Comparison of ENCODE assay signal across 18 cellular contexts in the genomic region with DNA sequence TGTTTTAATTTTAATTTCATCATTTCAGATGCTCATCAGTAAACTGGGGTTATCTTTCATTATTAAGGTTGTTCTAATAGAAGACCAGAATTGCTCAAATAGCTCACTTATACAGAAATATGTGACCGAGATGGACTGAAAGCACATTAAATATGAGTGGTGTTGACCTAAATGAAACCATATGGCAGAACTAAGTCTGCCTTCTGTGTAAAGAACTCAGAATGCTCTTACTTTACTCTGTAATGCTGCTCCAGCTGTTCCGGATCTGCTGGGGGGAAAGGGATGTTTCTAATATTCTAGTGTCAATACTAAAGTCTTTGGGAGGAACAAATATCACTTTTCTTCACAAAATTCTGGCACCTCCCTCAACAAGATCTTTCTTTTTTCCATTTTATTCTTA.
DNase-seq lines count a peak whose midpoint lies in the region; ATAC-seq and TF ChIP-seq lines count a peak whose summit lies in the region.
"Had no signal": no experiment of that assay in that cellular context is flagged by ENCODE, and none has a peak within 500 bp of the region (broad histone marks: within the 10 kb centered on the region; RNA-seq: fewer than 3 reads in every experiment).

No MANE protein-coding gene starts in this region.

- H3K79me2 ChIP-seq in ACC112 (ENCODE audit: control insufficient read depth, insufficient read depth, low read length, unreplicated experiment): no peaks in the 10 kb centered on the region
- H3K79me2 ChIP-seq in GM23248 (ENCODE audit: insufficient read depth): no peaks in the 10 kb centered on the region

- H3K4me3 ChIP-seq in ACC112 (ENCODE audit: low read depth, low read length): no peak overlapping the region
- no peak overlapping the region for H3K4me3 ChIP-seq in GM23248
- no peak overlapping the region for H3K4me3 ChIP-seq in SK-N-MC
- no peak overlapping the region for H3K4me3 ChIP-seq in foreskin fibroblast (ENCODE audit: low read depth in 1 of 2, low read length in 2 of 2)
- no peak overlapping the region for H3K4me3 ChIP-seq in right cardiac atrium (ENCODE audit: low read length)
- H3K4me3 ChIP-seq: BLaER1, HAP-1, K562, SJSA1 had no signal

- ATAC-seq in HG03139 (IDR thresholded peaks at IDR 0.05; ENCODE audit: unreplicated experiment) (no peak), right cardiac atrium (no peak), GM21447 (IDR thresholded peaks at IDR 0.05; ENCODE audit: unreplicated experiment) (no peak)
- ATAC-seq: K562, Panc1 had no signal

- in situ Hi-C loops in GM23248 (cut with MboI): loop anchor here (25.0 kb wide), 2 partner anchors 356 to 681 kb away; no protein-coding TSS in a partner anchor

- H3K27ac ChIP-seq in ACC112 (ENCODE audit: low read depth, low read length) (no peak overlapping the region), GM23248 (no peak overlapping the region), SK-N-MC (peak overlapping the region; percentile 28), right cardiac atrium (ENCODE audit: low read length) (no peak overlapping the region)
- H3K27ac ChIP-seq: BLaER1, SJSA1 had no signal

- intact Hi-C loops in right cardiac atrium (cut with DNase I): loop anchor here in 1 of 4 donors (10.0 kb wide), 1 partner anchor 358 kb away; no protein-coding TSS in a partner anchor

- H3K9ac ChIP-seq in GM23248: no peak overlapping the region
- no peak overlapping the region for H3K9ac ChIP-seq in SK-N-MC (ENCODE audit: insufficient read length)
- H3K9ac ChIP-seq: BLaER1 had no signal

- no peaks in the 10 kb centered on the region for H3F3A ChIP-seq in GM23248 (ENCODE audit: insufficient read depth)

- no peak overlapping the region for H3K4me2 ChIP-seq in GM23248 (ENCODE audit: unreplicated experiment)
- H3K4me2 ChIP-seq: BLaER1 had no signal

- H3K4me1 ChIP-seq in ACC112 (ENCODE audit: control insufficient read depth, insufficient read depth, low read length, unreplicated experiment): no peaks in the 10 kb centered on the region
- H3K4me1 ChIP-seq in GM23248 (ENCODE audit: insufficient read depth): no peaks in the 10 kb centered on the region
- H3K4me1 ChIP-seq in right cardiac atrium (ENCODE audit: control insufficient read depth, insufficient read depth, low read length): no peaks in the 10 kb centered on the region
- H3K4me1 ChIP-seq: BLaER1, HAP-1, SJSA1 had no signal

- H3K27me3 ChIP-seq in ACC112 (ENCODE audit: insufficient read depth, low read length): no peaks in the 10 kb centered on the region
- peaks cover 20% of the 10 kb centered on the region; the same call in 1 of the 2 replicates for H3K27me3 ChIP-seq in GM23248 (replicated peaks; ENCODE audit: insufficient read depth)
- peaks cover 3% of the 10 kb centered on the region for H3K27me3 ChIP-seq in right cardiac atrium (ENCODE audit: control insufficient read depth, insufficient read depth)
- H3K27me3 ChIP-seq: BLaER1, SJSA1 had no signal

- H3K36me3 ChIP-seq in ACC112 (ENCODE audit: insufficient read depth, low read length): no peaks in the 10 kb centered on the region
- H3K36me3 ChIP-seq in GM23248 (ENCODE audit: low read depth): no peaks in the 10 kb centered on the region
- no peaks in the 10 kb centered on the region for H3K36me3 ChIP-seq in SK-N-MC (ENCODE audit: insufficient read depth, low read length)
- H3K36me3 ChIP-seq: BLaER1, HAP-1, SJSA1 had no signal

- no peak for TF ChIP-seq CTCF in foreskin fibroblast (IDR thresholded peaks at IDR 0.05; ENCODE audit: low read depth, low read length)

- H4K20me1 ChIP-seq in GM23248 (ENCODE audit: insufficient read depth): no peaks in the 10 kb centered on the region
- H4K20me1 ChIP-seq: BLaER1 had no signal

- peak; percentile 5 for DNase-seq in GM23248
- DNase-seq in SK-N-MC (ENCODE audit: low read depth, low spot score): no peak
- peak; percentile 18 to 69 for DNase-seq in foreskin fibroblast
- DNase-seq in right cardiac atrium: no peak
- DNase-seq: CD4-positive, alpha-beta memory T cell; DMS79; NCI-H1105; NCI-H2107; NCI-H226; NCI-H526 had no signal

- H3K9me3 ChIP-seq in GM23248 (ENCODE audit: low read depth) (no peaks in the 10 kb centered on the region), SK-N-MC (ENCODE audit: low read depth, low read length) (no peaks in the 10 kb centered on the region), right cardiac atrium (ENCODE audit: control insufficient read depth, low read length) (no peaks in the 10 kb centered on the region)
- H3K9me3 ChIP-seq: BLaER1, HAP-1, SJSA1 had no signal

- H3K9me2 ChIP-seq in GM23248 (ENCODE audit: insufficient read depth): no peaks in the 10 kb centered on the region

- H2AFZ ChIP-seq in ACC112 (ENCODE audit: low read length, unreplicated experiment) (peak overlapping the region; percentile 14), GM23248 (no peak overlapping the region)

- WGBS in GM23248 (ENCODE audit: low coverage in 1 of 2, low lambda C conversion rate in 2 of 2, missing lambda C conversion rate in 2 of 2), 2 experiments: 0 to 7% methylated on average over 2 of the region's 2 CpGs
- WGBS in right cardiac atrium: 60% methylated on average over 2 of the region's 2 CpGs

Comparison
In these comparisons a context has a peak if more than half of its experiments do, and no peak if none do; other contexts are left out.
1. DNase-seq: peak in GM23248 (single experiment) and foreskin fibroblast (2 of 2); none in SK-N-MC (single experiment) and right cardiac atrium (0 of 3).